Comparison of ENCODE assay signal across 17 cellular contexts in genomic region chr2:236964291-236964690, GRCh38.
A peak's percentile ranks its signal among the peaks of the same experiment; 100 is the strongest.
DNase-seq lines count a peak whose midpoint lies in the region; ATAC-seq and TF ChIP-seq lines count a peak whose summit lies in the region.
"Had no signal": no experiment of that assay in that cellular context is flagged by ENCODE, and none has a peak within 500 bp of the region (broad histone marks: within the 10 kb centered on the region; RNA-seq: fewer than 3 reads in every experiment).

No MANE protein-coding gene starts in this region.

- ATAC-seq in lower lobe of right lung (peak; percentile 9 to 31), upper lobe of right lung (peak; percentile 40)
- ATAC-seq: stimulated activated naive B cell treated with anti-CD40 and anti-IgM and Interleukin-4, amounts not matched to agents 10 μg/mL and 1 μg/mL and 100 μg/mL, for 72 hours had no signal

- H3K4me3 ChIP-seq in fibroblast of the aortic adventitia (ENCODE audit: low read depth, low read length) (no peak overlapping the region), lower lobe of right lung (no peak overlapping the region), upper lobe of right lung (no peak overlapping the region)
- no peak overlapping the region for H3K4me3 ChIP-seq in effector memory CD4-positive, alpha-beta T cell (ENCODE audit: insufficient read depth, low read depth, low read length, poor library complexity, severe bottlenecking)
- H3K4me3 ChIP-seq: lung, smooth muscle cell had no signal

- peak; percentile 6 for DNase-seq in activated CD8-positive, alpha-beta memory T cell treated with anti-CD3 and anti-CD28 coated beads, Interleukin-2, amount 50 U/mL, for 48 hours
- no peak for DNase-seq in activated CD8-positive, alpha-beta memory T cell treated with anti-CD3 and anti-CD28 coated beads, Interleukin-2, amount 50 U/mL, for 4 hours
- DNase-seq in fibroblast of the aortic adventitia (ENCODE audit: low read depth) (peak; percentile 49), lower lobe of right lung (no peak), upper lobe of right lung (no peak), NOMO-1 treated with dmso at 0.1 percent for 144 hours (lab: John Stamatoyannopoulos, UW; ENCODE audit: unreplicated experiment) (no peak), glomerular visceral epithelial cell (ENCODE audit: extremely low spot score) (no peak)
- DNase-seq in effector memory CD4-positive, alpha-beta T cell: no peak
- DNase-seq: 8988T; activated CD4-positive, alpha-beta T cell treated with anti-CD3 and anti-CD28 coated beads for 4 hours; immature natural killer cell; NCI-H1105; NCI-H2029 treated with DMSO at 0.1 percent for 48 hours; stimulated activated naive B cell treated with anti-CD40 and anti-IgM and Interleukin-4, amounts not matched to agents 10 μg/mL and 1 μg/mL and 100 μg/mL, for 72 hours; T-helper 2 cell had no signal

- H3K4me1 ChIP-seq in lower lobe of right lung (peaks cover 5% of the 10 kb centered on the region), upper lobe of right lung (no peaks in the 10 kb centered on the region)
- peaks cover 20% of the 10 kb centered on the region for H3K4me1 ChIP-seq in effector memory CD4-positive, alpha-beta T cell (ENCODE audit: control insufficient read depth, insufficient read depth, low read length, poor library complexity, severe bottlenecking)

- intact Hi-C loops in lower lobe of right lung (cut with DNase I): no loop called here
- intact Hi-C loops in upper lobe of right lung (cut with DNase I): no loop called here

- H3K27me3 ChIP-seq in lower lobe of right lung (ENCODE audit: low read depth): no peaks in the 10 kb centered on the region
- no peaks in the 10 kb centered on the region for H3K27me3 ChIP-seq in upper lobe of right lung
- H3K27me3 ChIP-seq in effector memory CD4-positive, alpha-beta T cell (replicated peaks; ENCODE audit: control insufficient read depth, insufficient read depth, low read length, poor library complexity, severe bottlenecking): no peaks in the 10 kb centered on the region

- H3K27ac ChIP-seq in lower lobe of right lung (no peak overlapping the region), upper lobe of right lung (no peak overlapping the region)
- H3K27ac ChIP-seq in effector memory CD4-positive, alpha-beta T cell (ENCODE audit: insufficient read depth, low read length, poor library complexity, severe bottlenecking): no peak overlapping the region

- H3K36me3 ChIP-seq in lower lobe of right lung (no peaks in the 10 kb centered on the region), upper lobe of right lung (no peaks in the 10 kb centered on the region)
- no peaks in the 10 kb centered on the region for H3K36me3 ChIP-seq in effector memory CD4-positive, alpha-beta T cell (ENCODE audit: control insufficient read depth, insufficient read depth, low read length)

- H3K9me3 ChIP-seq in lower lobe of right lung (no peaks in the 10 kb centered on the region), upper lobe of right lung (no peaks in the 10 kb centered on the region)
- no peaks in the 10 kb centered on the region for H3K9me3 ChIP-seq in effector memory CD4-positive, alpha-beta T cell (ENCODE audit: control insufficient read depth, low read length)

- TF ChIP-seq CTCF in fibroblast of the aortic adventitia (IDR thresholded peaks at IDR 0.05; ENCODE audit: insufficient read depth, low read length) (no peak), lower lobe of right lung (IDR thresholded peaks at IDR 0.05) (no peak), upper lobe of right lung (IDR thresholded peaks at IDR 0.05) (no peak)

Comparison
In these comparisons a context has a peak if more than half of its experiments do, and no peak if none do; other contexts are left out.
1. DNase-seq: peak in activated CD8-positive, alpha-beta memory T cell treated with anti-CD3 and anti-CD28 coated beads, Interleukin-2, amount 50 U/mL, for 48 hours (single experiment) and fibroblast of the aortic adventitia (single experiment); none in activated CD8-positive, alpha-beta memory T cell treated with anti-CD3 and anti-CD28 coated beads, Interleukin-2, amount 50 U/mL, for 4 hours (single experiment), lower lobe of right lung (single experiment), upper lobe of right lung (single experiment), NOMO-1 treated with dmso at 0.1 percent for 144 hours (single experiment), glomerular visceral epithelial cell (single experiment) and effector memory CD4-positive, alpha-beta T cell (0 of 3).